ENCODE assay signal across 8 cellular contexts in the genomic region with DNA sequence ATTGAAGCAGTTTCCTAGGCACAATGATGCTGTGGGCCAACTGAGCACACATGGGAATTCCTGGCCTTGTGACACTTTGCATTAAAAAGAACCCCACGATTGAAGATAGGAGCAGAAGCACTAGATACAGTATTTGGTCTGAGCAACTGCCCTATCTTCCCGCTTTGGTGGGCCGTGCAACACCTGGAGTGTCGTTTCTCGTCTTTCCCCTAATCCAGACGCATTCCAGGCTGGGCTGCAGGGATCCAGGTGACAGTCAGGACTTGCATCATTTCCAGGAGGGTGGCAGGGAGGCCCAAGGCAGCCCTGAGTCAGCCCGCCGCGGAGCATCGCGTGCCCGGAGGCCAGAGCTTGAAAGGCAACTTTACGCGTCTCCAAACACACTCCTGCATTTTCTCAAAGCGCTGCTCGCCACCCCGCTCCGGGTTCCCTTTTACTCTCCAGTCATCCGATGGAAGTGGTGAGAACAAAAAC. TPM values are rescaled to one million over a fixed set of nuclear protein-coding genes. Genes with fewer than 3 reads are reported as not detected.
A peak's percentile ranks its signal among the peaks of the same experiment; 100 is the strongest.
DNase-seq lines count a peak whose midpoint lies in the region; ATAC-seq, FAIRE-seq and TF ChIP-seq lines count a peak whose summit lies in the region.

No MANE protein-coding gene starts in this region.

- peaks cover 4% of the 10 kb centered on the region for H3K36me3 ChIP-seq in A673 (ENCODE audit: insufficient read depth, low read length, poor library complexity, severe bottlenecking)
- peaks cover 18% of the 10 kb centered on the region for H3K36me3 ChIP-seq in GM23338 (ENCODE audit: insufficient read depth)
- H3K36me3 ChIP-seq in parathyroid adenoma (ENCODE audit: control insufficient read depth, insufficient read depth, low read length) = no peaks in the 10 kb centered on the region

- H3K27me3 ChIP-seq in A673 (replicated peaks; ENCODE audit: insufficient read depth, low read depth, low read length, poor library complexity) = no peaks in the 10 kb centered on the region
- peaks cover 8% of the 10 kb centered on the region for H3K27me3 ChIP-seq in GM23338 (ENCODE audit: insufficient read depth)
- no peaks in the 10 kb centered on the region for H3K27me3 ChIP-seq in parathyroid adenoma (ENCODE audit: control insufficient read depth, insufficient read depth, low read length)

- peaks cover 51% of the 10 kb centered on the region for H3K36me3 Mint-ChIP-seq in GM23338 (ENCODE audit: low read depth)

- H3K4me3 Mint-ChIP-seq in GM23338 = peak overlapping the region; percentile 96

- H3K79me2 ChIP-seq in GM23338 (replicated peaks; ENCODE audit: insufficient read depth) (peaks cover 43% of the 10 kb centered on the region), parathyroid adenoma (no peaks in the 10 kb centered on the region)

- intact Hi-C loops in A673 (cut with micrococcal nuclease; ENCODE audit: unreplicated experiment) = loop anchor here (5.0 kb wide), 2 partner anchors 347 to 622 kb away; a partner anchor contains a TSS

- H3K27ac ChIP-seq in A673 (ENCODE audit: low read depth, low read length, poor library complexity, severe bottlenecking) (peak overlapping the region; percentile 71), GM23338 (ENCODE audit: low read depth) (peak overlapping the region; percentile 99), parathyroid adenoma (peak overlapping the region; percentile 54)

- peak overlapping the region; percentile 99 for H3K27ac Mint-ChIP-seq in GM23338

- TF ChIP-seq CTCF in A673 (conservative IDR thresholded peaks at IDR 0.05; ENCODE audit: low read depth, low read length) = no peak
- TF ChIP-seq CTCF in GM23338 (conservative IDR thresholded peaks at IDR 0.05; ENCODE audit: low read depth in 2 of 2) = no peak
- no peak for TF ChIP-seq CTCF in epithelial cell of proximal tubule (conservative IDR thresholded peaks at IDR 0.05; ENCODE audit: low read depth, low read length)
- no peak for TF ChIP-seq CTCF in parathyroid adenoma (IDR thresholded peaks at IDR 0.05)

- peaks cover 34% of the 10 kb centered on the region for H3K4me1 ChIP-seq in A673 (ENCODE audit: insufficient read depth, low read length, poor library complexity, severe bottlenecking)
- peaks cover 33% of the 10 kb centered on the region for H3K4me1 ChIP-seq in GM23338 (ENCODE audit: insufficient read depth)
- no peaks in the 10 kb centered on the region for H3K4me1 ChIP-seq in parathyroid adenoma

- CTCF ChIA-PET in A673 (lab: Charles Lee) = interaction anchor here (5.4 kb wide), 1 partner anchor 36 kb away, joined by 70 read pairs; no protein-coding TSS in a partner anchor

- H3K9me3 ChIP-seq in A673 (ENCODE audit: low read depth, low read length, poor library complexity, severe bottlenecking) (no peaks in the 10 kb centered on the region), parathyroid adenoma (ENCODE audit: control insufficient read depth, low read length) (no peaks in the 10 kb centered on the region)

- H3K27me3 Mint-ChIP-seq in GM23338 (ENCODE audit: insufficient read depth, low read depth, poor library complexity) = peaks cover 35% of the 10 kb centered on the region

- peaks cover 47% of the 10 kb centered on the region for H3K4me1 Mint-ChIP-seq in GM23338

- no peaks in the 10 kb centered on the region for H3K9me2 ChIP-seq in GM23338 (ENCODE audit: insufficient read depth)

- DNase-seq in A673 (ENCODE audit: low spot score) (peak; percentile 30), GM23338 (ENCODE audit: low spot score) (peak; percentile 78), SW480 (ENCODE audit: low spot score) (peak; percentile 88), epithelial cell of proximal tubule (ENCODE audit: low read depth) (no peak), cerebellum (ENCODE audit: low spot score) (no peak), GM19239 (ENCODE audit: insufficient read length, low spot score) (no peak), retina (no peak)

- BruUV-seq in A673 (replicated peaks; lab: Mats Ljungman, UMichigan) = no TSS peak

- peak overlapping the region; percentile 85 for H3K4me3 ChIP-seq in A673 (ENCODE audit: low read depth, low read length, poor library complexity, severe bottlenecking)
- H3K4me3 ChIP-seq in GM23338 = peak overlapping the region; percentile 99
- peak overlapping the region; percentile 66 for H3K4me3 ChIP-seq in epithelial cell of proximal tubule (ENCODE audit: low read depth, low read length)
- H3K4me3 ChIP-seq in parathyroid adenoma (ENCODE audit: low read depth, low read length) = peak overlapping the region; percentile 36

- no peak overlapping the region for H3K9ac ChIP-seq in parathyroid adenoma

- H3F3A ChIP-seq in GM23338 (replicated peaks; ENCODE audit: low read depth) = peaks cover 17% of the 10 kb centered on the region

- no peak for FAIRE-seq in GM19239 (lab: Jason Lieb, UNC)

- H2AFZ ChIP-seq in GM23338 = no peak overlapping the region
- H2AFZ ChIP-seq in parathyroid adenoma = peak overlapping the region; percentile 48

- H3K9me3 Mint-ChIP-seq in GM23338 = peaks cover 6% of the 10 kb centered on the region

- H4K20me1 ChIP-seq in GM23338 (replicated peaks; ENCODE audit: insufficient read depth) = peaks cover 28% of the 10 kb centered on the region

- H3K4me2 ChIP-seq in GM23338 (peak overlapping the region; percentile 90), parathyroid adenoma (ENCODE audit: low read length) (peak overlapping the region; percentile 80)

- POLR2A ChIA-PET in A673 (lab: Charles Lee; ENCODE audit: low non-redundant PET) = no interaction called here

- peak; percentile 15 for ATAC-seq in GM23338

TF ChIP-seq in GM23338, 12 proteins besides CTCF, POLR2A, EP300 and RAD21 (continues in another document):
- TF ChIP-seq ZNF331 (CRISPR knock-in tag; IDR thresholded peaks at IDR 0.05; ENCODE audit: low read depth) = no peak
- TF ChIP-seq NANOG (IDR thresholded peaks at IDR 0.05; ENCODE audit: borderline replicate concordance) = no peak
- TF ChIP-seq, protein P1, sequence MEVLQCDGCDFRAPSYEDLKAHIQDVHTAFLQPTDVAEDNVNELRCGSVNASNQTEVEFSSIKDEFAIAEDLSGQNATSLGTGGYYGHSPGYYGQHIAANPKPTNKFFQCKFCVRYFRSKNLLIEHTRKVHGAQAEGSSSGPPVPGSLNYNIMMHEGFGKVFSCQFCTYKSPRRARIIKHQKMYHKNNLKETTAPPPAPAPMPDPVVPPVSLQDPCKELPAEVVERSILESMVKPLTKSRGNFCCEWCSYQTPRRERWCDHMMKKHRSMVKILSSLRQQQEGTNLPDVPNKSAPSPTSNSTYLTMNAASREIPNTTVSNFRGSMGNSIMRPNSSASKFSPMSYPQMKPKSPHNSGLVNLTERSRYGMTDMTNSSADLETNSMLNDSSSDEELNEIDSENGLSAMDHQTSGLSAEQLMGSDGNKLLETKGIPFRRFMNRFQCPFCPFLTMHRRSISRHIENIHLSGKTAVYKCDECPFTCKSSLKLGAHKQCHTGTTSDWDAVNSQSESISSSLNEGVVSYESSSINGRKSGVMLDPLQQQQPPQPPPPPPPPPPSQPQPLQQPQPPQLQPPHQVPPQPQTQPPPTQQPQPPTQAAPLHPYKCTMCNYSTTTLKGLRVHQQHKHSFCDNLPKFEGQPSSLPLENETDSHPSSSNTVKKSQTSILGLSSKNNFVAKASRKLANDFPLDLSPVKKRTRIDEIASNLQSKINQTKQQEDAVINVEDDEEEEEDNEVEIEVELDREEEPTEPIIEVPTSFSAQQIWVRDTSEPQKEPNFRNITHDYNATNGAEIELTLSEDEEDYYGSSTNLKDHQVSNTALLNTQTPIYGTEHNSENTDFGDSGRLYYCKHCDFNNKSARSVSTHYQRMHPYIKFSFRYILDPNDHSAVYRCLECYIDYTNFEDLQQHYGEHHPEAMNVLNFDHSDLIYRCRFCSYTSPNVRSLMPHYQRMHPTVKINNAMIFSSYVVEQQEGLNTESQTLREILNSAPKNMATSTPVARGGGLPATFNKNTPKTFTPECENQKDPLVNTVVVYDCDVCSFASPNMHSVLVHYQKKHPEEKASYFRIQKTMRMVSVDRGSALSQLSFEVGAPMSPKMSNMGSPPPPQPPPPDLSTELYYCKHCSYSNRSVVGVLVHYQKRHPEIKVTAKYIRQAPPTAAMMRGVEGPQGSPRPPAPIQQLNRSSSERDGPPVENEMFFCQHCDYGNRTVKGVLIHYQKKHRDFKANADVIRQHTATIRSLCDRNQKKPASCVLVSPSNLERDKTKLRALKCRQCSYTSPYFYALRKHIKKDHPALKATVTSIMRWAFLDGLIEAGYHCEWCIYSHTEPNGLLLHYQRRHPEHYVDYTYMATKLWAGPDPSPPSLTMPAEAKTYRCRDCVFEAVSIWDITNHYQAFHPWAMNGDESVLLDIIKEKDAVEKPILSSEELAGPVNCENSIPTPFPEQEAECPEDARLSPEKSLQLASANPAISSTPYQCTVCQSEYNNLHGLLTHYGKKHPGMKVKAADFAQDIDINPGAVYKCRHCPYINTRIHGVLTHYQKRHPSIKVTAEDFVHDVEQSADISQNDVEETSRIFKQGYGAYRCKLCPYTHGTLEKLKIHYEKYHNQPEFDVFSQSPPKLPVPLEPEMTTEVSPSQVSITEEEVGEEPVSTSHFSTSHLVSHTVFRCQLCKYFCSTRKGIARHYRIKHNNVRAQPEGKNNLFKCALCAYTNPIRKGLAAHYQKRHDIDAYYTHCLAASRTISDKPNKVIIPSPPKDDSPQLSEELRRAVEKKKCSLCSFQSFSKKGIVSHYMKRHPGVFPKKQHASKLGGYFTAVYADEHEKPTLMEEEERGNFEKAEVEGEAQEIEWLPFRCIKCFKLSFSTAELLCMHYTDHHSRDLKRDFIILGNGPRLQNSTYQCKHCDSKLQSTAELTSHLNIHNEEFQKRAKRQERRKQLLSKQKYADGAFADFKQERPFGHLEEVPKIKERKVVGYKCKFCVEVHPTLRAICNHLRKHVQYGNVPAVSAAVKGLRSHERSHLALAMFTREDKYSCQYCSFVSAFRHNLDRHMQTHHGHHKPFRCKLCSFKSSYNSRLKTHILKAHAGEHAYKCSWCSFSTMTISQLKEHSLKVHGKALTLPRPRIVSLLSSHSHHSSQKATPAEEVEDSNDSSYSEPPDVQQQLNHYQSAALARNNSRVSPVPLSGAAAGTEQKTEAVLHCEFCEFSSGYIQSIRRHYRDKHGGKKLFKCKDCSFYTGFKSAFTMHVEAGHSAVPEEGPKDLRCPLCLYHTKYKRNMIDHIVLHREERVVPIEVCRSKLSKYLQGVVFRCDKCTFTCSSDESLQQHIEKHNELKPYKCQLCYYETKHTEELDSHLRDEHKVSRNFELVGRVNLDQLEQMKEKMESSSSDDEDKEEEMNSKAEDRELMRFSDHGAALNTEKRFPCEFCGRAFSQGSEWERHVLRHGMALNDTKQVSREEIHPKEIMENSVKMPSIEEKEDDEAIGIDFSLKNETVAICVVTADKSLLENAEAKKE (CRISPR knock-in tag; IDR thresholded peaks at IDR 0.05) = no peak
- no peak for TF ChIP-seq ZNF114 (CRISPR knock-in tag; IDR thresholded peaks at IDR 0.05)
- no peak for TF ChIP-seq CREB1 (CRISPR knock-in tag; IDR thresholded peaks at IDR 0.05; ENCODE audit: low read depth)

RNA-seq across cellular contexts. Expression of a gene that starts 0.7 kb away (rescaled TPM):
- 19.2 and 21.4 TPM in 2 replicates for total RNA-seq in A673 (2021)
- total RNA-seq in GM23338 (2014; rRNA removed; shearing (Covaris generic)) = 132 and 160 TPM in 2 replicates
- 25.4 and 27.3 TPM in 2 replicates for polyA plus RNA-seq in GM23338 (2016; fragmentation: Nextera tagmentation; extraction: Ambion mirVana)
- 41.6 and 50.6 TPM in 2 replicates for total RNA-seq in epithelial cell of proximal tubule
- 0.64 TPM for total RNA-seq in cerebellum

Comparison
In these comparisons a context has a peak if more than half of its experiments do, and no peak if none do; other contexts are left out.
1. DNase-seq: peak in A673 (single experiment), GM23338 (single experiment) and SW480 (single experiment); none in epithelial cell of proximal tubule (single experiment), cerebellum (single experiment), GM19239 (single experiment) and retina (single experiment).
2. H3K4me3 ChIP-seq: peak in every context shown above with its lines; median percentile 99 in GM23338; 85 in A673; 66 in epithelial cell of proximal tubule; 36 in parathyroid adenoma.
3. RNA of a gene that starts 0.7 kb away (total RNA-seq): 132 to 160 TPM in GM23338, 41.6 to 50.6 TPM in epithelial cell of proximal tubule and 19.2 to 21.4 TPM in A673; 0.64 TPM in cerebellum (single experiment); every median in the first group is over 10 times any median in the second.
4. Peak in every context shown above with its lines, with median percentiles within 50 percentile points of each other: H3K27ac ChIP-seq.